37 cellular contexts compared by ENCODE assay signal in genomic region chr2:42488297-42488696, GRCh38. TPM values are rescaled to one million over a fixed set of nuclear protein-coding genes. Genes with fewer than 3 reads are reported as not detected.
"Had no signal": no experiment of that assay in that cellular context is flagged by ENCODE, and none has a peak within 500 bp of the region (broad histone marks: within the 10 kb centered on the region; RNA-seq: fewer than 3 reads in every experiment).

No MANE protein-coding gene starts in this region.

- H3K9me3 ChIP-seq: MG63 had no signal

- H3K36me3 ChIP-seq: MG63 had no signal

- H3K27me3 ChIP-seq: MG63 had no signal

- H3K4me3 ChIP-seq: MG63 had no signal

- DNase-seq: Kasumi-1, MG63, MM.1S, MV-4-11, NCI-H1048, NCI-H1092, NCI-H1092 treated with DMSO at 0.1 percent for 48 hours, NCI-H1105, NCI-H1105 treated with DMSO at 0.1 percent for 48 hours, NCI-H1417, NCI-H1417 treated with DMSO at 0.1 percent for 48 hours, NCI-H1436, NCI-H1436 treated with DMSO at 0.1 percent for 48 hours, NCI-H146, NCI-H1694, NCI-H1694 treated with DMSO at 0.1 percent for 48 hours, NCI-H187, NCI-H187 treated with DMSO at 0.1 percent for 48 hours, NCI-H1930, NCI-H2029, NCI-H2029 treated with DMSO at 0.1 percent for 48 hours, NCI-H2081, NCI-H2081 treated with DMSO at 0.1 percent for 48 hours, NCI-H2107, NCI-H2171, NCI-H2171 treated with DMSO at 0.1 percent for 48 hours, NCI-H2227 treated with DMSO at 0.1 percent for 48 hours, NCI-H226, NCI-H345, NCI-H446, NCI-H446 treated with DMSO at 0.1 percent for 48 hours, NCI-H510A, NCI-H510A treated with DMSO at 0.1 percent for 48 hours, NCI-H524, NCI-H524 treated with DMSO at 0.1 percent for 48 hours had no signal

RNA-seq across cellular contexts. Expression of gene KCNG3, which starts 5.5 kb away (rescaled TPM):
- total RNA-seq: LHCN-M2, MCF 10A had no signal
